ENCODE assay signal across 1 cellular context in the genomic region with DNA sequence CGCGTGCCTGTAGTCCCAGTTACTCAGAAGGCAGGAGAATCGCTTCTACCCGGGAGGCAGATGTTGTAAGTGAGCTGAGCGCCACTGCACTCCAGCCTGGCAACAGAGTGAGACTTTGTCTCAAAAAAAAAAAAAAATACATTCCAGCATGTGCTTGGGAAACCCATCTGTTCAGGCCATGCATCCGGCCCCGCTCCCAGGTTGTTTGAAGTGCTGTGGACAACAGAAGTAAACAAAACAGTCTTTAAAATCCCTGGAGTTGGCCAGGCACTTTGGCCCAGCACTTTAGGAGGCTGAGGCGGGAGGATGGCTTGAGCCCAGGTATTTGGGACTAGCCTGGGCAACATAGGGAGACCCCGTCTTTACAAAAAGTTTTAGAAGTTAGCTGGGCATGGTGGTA.
TF ChIP-seq lines count a peak whose summit lies in the region.

No MANE protein-coding gene starts in this region.

TF ChIP-seq in HepG2, 621 proteins besides CTCF, POLR2A, EP300 and RAD21 (continued from another document and continues in another):
- TF ChIP-seq, protein P1, sequence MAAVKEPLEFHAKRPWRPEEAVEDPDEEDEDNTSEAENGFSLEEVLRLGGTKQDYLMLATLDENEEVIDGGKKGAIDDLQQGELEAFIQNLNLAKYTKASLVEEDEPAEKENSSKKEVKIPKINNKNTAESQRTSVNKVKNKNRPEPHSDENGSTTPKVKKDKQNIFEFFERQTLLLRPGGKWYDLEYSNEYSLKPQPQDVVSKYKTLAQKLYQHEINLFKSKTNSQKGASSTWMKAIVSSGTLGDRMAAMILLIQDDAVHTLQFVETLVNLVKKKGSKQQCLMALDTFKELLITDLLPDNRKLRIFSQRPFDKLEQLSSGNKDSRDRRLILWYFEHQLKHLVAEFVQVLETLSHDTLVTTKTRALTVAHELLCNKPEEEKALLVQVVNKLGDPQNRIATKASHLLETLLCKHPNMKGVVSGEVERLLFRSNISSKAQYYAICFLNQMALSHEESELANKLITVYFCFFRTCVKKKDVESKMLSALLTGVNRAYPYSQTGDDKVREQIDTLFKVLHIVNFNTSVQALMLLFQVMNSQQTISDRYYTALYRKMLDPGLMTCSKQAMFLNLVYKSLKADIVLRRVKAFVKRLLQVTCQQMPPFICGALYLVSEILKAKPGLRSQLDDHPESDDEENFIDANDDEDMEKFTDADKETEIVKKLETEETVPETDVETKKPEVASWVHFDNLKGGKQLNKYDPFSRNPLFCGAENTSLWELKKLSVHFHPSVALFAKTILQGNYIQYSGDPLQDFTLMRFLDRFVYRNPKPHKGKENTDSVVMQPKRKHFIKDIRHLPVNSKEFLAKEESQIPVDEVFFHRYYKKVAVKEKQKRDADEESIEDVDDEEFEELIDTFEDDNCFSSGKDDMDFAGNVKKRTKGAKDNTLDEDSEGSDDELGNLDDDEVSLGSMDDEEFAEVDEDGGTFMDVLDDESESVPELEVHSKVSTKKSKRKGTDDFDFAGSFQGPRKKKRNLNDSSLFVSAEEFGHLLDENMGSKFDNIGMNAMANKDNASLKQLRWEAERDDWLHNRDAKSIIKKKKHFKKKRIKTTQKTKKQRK (IDR thresholded peaks at IDR 0.05; ENCODE audit: low read length): no peak
- TF ChIP-seq BRCA1 (CRISPR knock-in tag; IDR thresholded peaks at IDR 0.05) (no peak), ZKSCAN5 (CRISPR knock-in tag; IDR thresholded peaks at IDR 0.05) (no peak), ARID2 (CRISPR knock-in tag; IDR thresholded peaks at IDR 0.05; ENCODE audit: borderline replicate concordance) (peak; percentile 50; the same call in 1 of the 2 replicates), FOSL2 (CRISPR knock-in tag; IDR thresholded peaks at IDR 0.05) (peak; percentile 41; the same call in 1 of the 2 replicates), ZNF263 (CRISPR knock-in tag; IDR thresholded peaks at IDR 0.05) (0 out of 2 replicates have a peak, but pooled peaks have one; percentile 11), SOX5 (CRISPR knock-in tag; IDR thresholded peaks at IDR 0.05; ENCODE audit: borderline replicate concordance) (peak; percentile 80; the same call in 1 of the 2 replicates), ZNF530 (CRISPR knock-in tag; IDR thresholded peaks at IDR 0.05; ENCODE audit: low read depth) (no peak), MNT (IDR thresholded peaks at IDR 0.05) (peak; percentile 48), HNRNPUL1 (IDR thresholded peaks at IDR 0.05; ENCODE audit: low read depth, low read length) (no peak), MAFK (conservative IDR thresholded peaks at IDR 0.05 in 1 of 2, IDR thresholded peaks at IDR 0.05 in 1 of 2; ENCODE audit: low read length in 2 of 2) (no peak), ZNF605 (CRISPR knock-in tag; IDR thresholded peaks at IDR 0.05) (peak; percentile 47; the same call in 1 of the 2 replicates), HIVEP1 (CRISPR knock-in tag; IDR thresholded peaks at IDR 0.05) (no peak), NCOA2 (CRISPR knock-in tag; IDR thresholded peaks at IDR 0.05) (peak; percentile 49), DRAP1 (CRISPR knock-in tag; IDR thresholded peaks at IDR 0.05) (peak; percentile 58), ZNF572 (CRISPR knock-in tag; IDR thresholded peaks at IDR 0.05) (no peak), HNF4A (CRISPR knock-in tag; IDR thresholded peaks at IDR 0.05) (peak; percentile 33), MAZ (IDR thresholded peaks at IDR 0.05; ENCODE audit: borderline replicate concordance, low read depth, low read length) (no peak), MAZ (CRISPR knock-in tag; IDR thresholded peaks at IDR 0.05; ENCODE audit: low read depth) (no peak), PHB2 (IDR thresholded peaks at IDR 0.05; ENCODE audit: partially characterized antibody) (no peak), MAX (IDR thresholded peaks at IDR 0.05) (peak; percentile 75), FOXA3 (CRISPR knock-in tag; IDR thresholded peaks at IDR 0.05) (peak; percentile 60), ZNF580 (CRISPR knock-in tag; IDR thresholded peaks at IDR 0.05; ENCODE audit: borderline replicate concordance, low read depth) (peak; percentile 75; the same call in 1 of the 2 replicates), TCF7L2 (IDR thresholded peaks at IDR 0.05; ENCODE audit: low read depth, low read length) (no peak), ZNF839 (CRISPR knock-in tag; IDR thresholded peaks at IDR 0.05; ENCODE audit: borderline replicate concordance) (no peak), ETV6 (CRISPR knock-in tag; conservative IDR thresholded peaks at IDR 0.05) (no peak), ZSCAN29 (CRISPR knock-in tag; conservative IDR thresholded peaks at IDR 0.05) (0 out of 2 replicates have a peak, but pooled peaks have one; percentile 28), ZSCAN20 (CRISPR knock-in tag; IDR thresholded peaks at IDR 0.05; ENCODE audit: borderline replicate concordance) (0 out of 2 replicates have a peak, but pooled peaks have one; percentile 42), PPARG (CRISPR knock-in tag; conservative IDR thresholded peaks at IDR 0.05) (no peak), TARDBP (CRISPR knock-in tag; IDR thresholded peaks at IDR 0.05) (peak; percentile 59; the same call in 1 of the 2 replicates), ZFP37 (CRISPR knock-in tag; IDR thresholded peaks at IDR 0.05; ENCODE audit: borderline replicate concordance) (0 out of 2 replicates have a peak, but pooled peaks have one; percentile 56), ZNF879 (CRISPR knock-in tag; IDR thresholded peaks at IDR 0.05) (no peak), SMAD1 (CRISPR knock-in tag; IDR thresholded peaks at IDR 0.05; ENCODE audit: borderline replicate concordance, low read depth) (no peak), PBX3 (CRISPR knock-in tag; IDR thresholded peaks at IDR 0.05; ENCODE audit: borderline replicate concordance) (no peak), ZFY (CRISPR knock-in tag; IDR thresholded peaks at IDR 0.05) (peak; percentile 55; the same call in 1 of the 2 replicates), ARID3A (IDR thresholded peaks at IDR 0.05; ENCODE audit: low read depth, low read length) (no peak), ZBTB20 (CRISPR knock-in tag; IDR thresholded peaks at IDR 0.05; ENCODE audit: borderline replicate concordance, low read depth) (0 out of 2 replicates have a peak, but pooled peaks have one; percentile 25), HOXA5 (CRISPR knock-in tag; IDR thresholded peaks at IDR 0.05) (peak; percentile 66; the same call in 1 of the 2 replicates), SNAPC2 (CRISPR knock-in tag; IDR thresholded peaks at IDR 0.05) (0 out of 2 replicates have a peak, but pooled peaks have one; percentile 30), ZNF232 (CRISPR knock-in tag; IDR thresholded peaks at IDR 0.05; ENCODE audit: borderline replicate concordance) (peak; percentile 63; the same call in 1 of the 2 replicates), ZNF710 (CRISPR knock-in tag; IDR thresholded peaks at IDR 0.05; ENCODE audit: borderline replicate concordance) (no peak), NFYB (CRISPR knock-in tag; IDR thresholded peaks at IDR 0.05) (no peak)
- TF ChIP-seq, protein P2, sequence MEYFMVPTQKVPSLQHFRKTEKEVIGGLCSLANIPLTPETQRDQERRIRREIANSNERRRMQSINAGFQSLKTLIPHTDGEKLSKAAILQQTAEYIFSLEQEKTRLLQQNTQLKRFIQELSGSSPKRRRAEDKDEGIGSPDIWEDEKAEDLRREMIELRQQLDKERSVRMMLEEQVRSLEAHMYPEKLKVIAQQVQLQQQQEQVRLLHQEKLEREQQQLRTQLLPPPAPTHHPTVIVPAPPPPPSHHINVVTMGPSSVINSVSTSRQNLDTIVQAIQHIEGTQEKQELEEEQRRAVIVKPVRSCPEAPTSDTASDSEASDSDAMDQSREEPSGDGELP (IDR thresholded peaks at IDR 0.05; ENCODE audit: borderline replicate concordance, low read depth): peak; percentile 82; the same call in 1 of the 2 replicates
- TF ChIP-seq, protein P3, sequence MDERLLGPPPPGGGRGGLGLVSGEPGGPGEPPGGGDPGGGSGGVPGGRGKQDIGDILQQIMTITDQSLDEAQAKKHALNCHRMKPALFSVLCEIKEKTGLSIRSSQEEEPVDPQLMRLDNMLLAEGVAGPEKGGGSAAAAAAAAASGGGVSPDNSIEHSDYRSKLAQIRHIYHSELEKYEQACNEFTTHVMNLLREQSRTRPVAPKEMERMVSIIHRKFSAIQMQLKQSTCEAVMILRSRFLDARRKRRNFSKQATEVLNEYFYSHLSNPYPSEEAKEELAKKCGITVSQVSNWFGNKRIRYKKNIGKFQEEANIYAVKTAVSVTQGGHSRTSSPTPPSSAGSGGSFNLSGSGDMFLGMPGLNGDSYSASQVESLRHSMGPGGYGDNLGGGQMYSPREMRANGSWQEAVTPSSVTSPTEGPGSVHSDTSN (CRISPR knock-in tag; IDR thresholded peaks at IDR 0.05): no peak
- TF ChIP-seq, protein P4, sequence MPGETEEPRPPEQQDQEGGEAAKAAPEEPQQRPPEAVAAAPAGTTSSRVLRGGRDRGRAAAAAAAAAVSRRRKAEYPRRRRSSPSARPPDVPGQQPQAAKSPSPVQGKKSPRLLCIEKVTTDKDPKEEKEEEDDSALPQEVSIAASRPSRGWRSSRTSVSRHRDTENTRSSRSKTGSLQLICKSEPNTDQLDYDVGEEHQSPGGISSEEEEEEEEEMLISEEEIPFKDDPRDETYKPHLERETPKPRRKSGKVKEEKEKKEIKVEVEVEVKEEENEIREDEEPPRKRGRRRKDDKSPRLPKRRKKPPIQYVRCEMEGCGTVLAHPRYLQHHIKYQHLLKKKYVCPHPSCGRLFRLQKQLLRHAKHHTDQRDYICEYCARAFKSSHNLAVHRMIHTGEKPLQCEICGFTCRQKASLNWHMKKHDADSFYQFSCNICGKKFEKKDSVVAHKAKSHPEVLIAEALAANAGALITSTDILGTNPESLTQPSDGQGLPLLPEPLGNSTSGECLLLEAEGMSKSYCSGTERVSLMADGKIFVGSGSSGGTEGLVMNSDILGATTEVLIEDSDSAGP (CRISPR knock-in tag; IDR thresholded peaks at IDR 0.05; ENCODE audit: borderline replicate concordance): peak; percentile 22; the same call in 1 of the 2 replicates
- TF ChIP-seq, protein P5, sequence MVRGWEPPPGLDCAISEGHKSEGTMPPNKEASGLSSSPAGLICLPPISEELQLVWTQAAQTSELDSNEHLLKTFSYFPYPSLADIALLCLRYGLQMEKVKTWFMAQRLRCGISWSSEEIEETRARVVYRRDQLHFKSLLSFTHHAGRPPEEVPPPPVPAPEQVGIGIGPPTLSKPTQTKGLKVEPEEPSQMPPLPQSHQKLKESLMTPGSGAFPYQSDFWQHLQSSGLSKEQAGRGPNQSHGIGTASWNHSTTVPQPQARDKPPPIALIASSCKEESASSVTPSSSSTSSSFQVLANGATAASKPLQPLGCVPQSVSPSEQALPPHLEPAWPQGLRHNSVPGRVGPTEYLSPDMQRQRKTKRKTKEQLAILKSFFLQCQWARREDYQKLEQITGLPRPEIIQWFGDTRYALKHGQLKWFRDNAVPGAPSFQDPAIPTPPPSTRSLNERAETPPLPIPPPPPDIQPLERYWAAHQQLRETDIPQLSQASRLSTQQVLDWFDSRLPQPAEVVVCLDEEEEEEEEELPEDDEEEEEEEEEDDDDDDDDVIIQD (CRISPR knock-in tag; IDR thresholded peaks at IDR 0.05; ENCODE audit: low read depth): peak; percentile 28; the same call in 1 of the 2 replicates
